8 cellular contexts compared by ENCODE assay signal in the genomic region with DNA sequence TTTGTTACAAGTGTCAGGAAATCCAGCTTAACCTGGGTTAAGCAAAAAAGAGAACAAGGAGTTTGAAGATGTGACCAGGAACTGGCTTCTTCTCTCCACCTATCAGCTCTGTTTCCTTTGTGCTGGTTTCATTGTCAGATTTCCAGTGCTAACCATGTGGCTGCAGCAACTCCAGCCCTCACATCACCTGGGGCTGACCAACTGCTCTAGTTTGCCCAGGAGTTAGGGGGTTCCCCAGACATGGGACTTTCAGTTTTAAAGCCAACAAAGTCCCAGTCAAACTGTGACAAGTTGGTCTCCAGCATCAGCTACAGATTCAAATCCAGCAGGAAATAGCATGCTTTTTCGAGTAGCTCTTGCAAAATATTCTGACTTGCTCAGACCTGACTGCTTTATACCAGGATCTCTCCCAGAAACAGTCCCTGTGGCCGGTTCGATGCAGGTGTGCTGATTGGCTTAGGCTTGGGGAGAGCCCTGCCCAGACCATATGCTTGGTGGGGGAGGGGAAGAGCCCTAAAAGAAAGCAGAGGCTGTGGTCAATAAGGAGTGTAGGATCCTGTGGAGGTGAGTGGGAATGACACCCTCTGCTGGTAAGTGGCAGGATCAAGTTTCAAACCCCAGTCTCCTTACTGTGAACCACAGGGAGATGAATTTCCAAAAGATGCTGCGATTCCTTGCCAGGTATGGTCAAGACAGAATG. TPM values are rescaled to one million over a fixed set of nuclear protein-coding genes. Genes with fewer than 3 reads are reported as not detected.
DNase-seq lines count a peak whose midpoint lies in the region; TF ChIP-seq lines count a peak whose summit lies in the region.

No MANE protein-coding gene starts in this region.

- H3K27me3 ChIP-seq in brain microvascular endothelial cell (replicated peaks): no peaks in the 10 kb centered on the region

- no peak overlapping the region for H3K27ac ChIP-seq in brain microvascular endothelial cell

- in situ Hi-C loops in brain microvascular endothelial cell (cut with HindIII; ENCODE audit: low pct_ligation_motif_present, low sequenced_read_pairs): no loop called here

- peak; percentile 10 for DNase-seq in SIG-M5 treated with dmso at 0.1 percent for 504 hours (lab: John Stamatoyannopoulos, UW; ENCODE audit: unreplicated experiment)
- DNase-seq in SIG-M5 (lab: John Stamatoyannopoulos, UW): no peak
- DNase-seq in HCEC 1CT: peak; percentile 57
- DNase-seq in NAMALWA (ENCODE audit: low spot score): peak; percentile 32
- DNase-seq in brain microvascular endothelial cell: peak; percentile 35
- peak; percentile 33 to 52 for DNase-seq in lung microvascular endothelial cell (ENCODE audit: low read depth in 2 of 2)
- no peak for DNase-seq in DMS79 (lab: John Stamatoyannopoulos, UW)
- DNase-seq in NK-92 treated with Interleukin-12 subunit alpha and Interleukin-12 subunit beta, amount 100 ng/mL, for 24 hours (lab: John Stamatoyannopoulos, UW): no peak

- no peaks in the 10 kb centered on the region for H3K36me3 ChIP-seq in brain microvascular endothelial cell (replicated peaks)

- peak; percentile 80 for TF ChIP-seq CTCF in brain microvascular endothelial cell (IDR thresholded peaks at IDR 0.05; ENCODE audit: low read depth, low read length, missing control alignments)

- H3K4me3 ChIP-seq in brain microvascular endothelial cell (ENCODE audit: low read depth, low read length): no peak overlapping the region

RNA-seq across cellular contexts. Expression of a gene that starts 49.5 kb away (rescaled TPM):
- under 0.01 TPM in 2 replicates for total RNA-seq in lung microvascular endothelial cell

Comparison
In these comparisons a context has a peak if more than half of its experiments do, and no peak if none do; other contexts are left out.
1. DNase-seq: peak in SIG-M5 treated with dmso at 0.1 percent for 504 hours (single experiment), HCEC 1CT (single experiment), NAMALWA (single experiment), brain microvascular endothelial cell (single experiment) and lung microvascular endothelial cell (2 of 2); none in SIG-M5 (single experiment), DMS79 (single experiment) and NK-92 treated with Interleukin-12 subunit alpha and Interleukin-12 subunit beta, amount 100 ng/mL, for 24 hours (single experiment).